21 cellular contexts compared by ENCODE assay signal in genomic region chr20:48962976-48963730, GRCh38. TPM values are rescaled to one million over a fixed set of nuclear protein-coding genes. Genes with fewer than 3 reads are reported as not detected.
DNase-seq lines count a peak whose midpoint lies in the region; ATAC-seq and TF ChIP-seq lines count a peak whose summit lies in the region.
"Had no signal": no experiment of that assay in that cellular context is flagged by ENCODE, and none has a peak within 500 bp of the region (broad histone marks: within the 10 kb centered on the region; RNA-seq: fewer than 3 reads in every experiment).

No MANE protein-coding gene starts in this region.

- TF ChIP-seq CTCF in esophagus squamous epithelium (IDR thresholded peaks at IDR 0.05) (no peak), mesothelial cell of epicardium (IDR thresholded peaks at IDR 0.05; ENCODE audit: unreplicated experiment) (no peak), upper lobe of right lung (IDR thresholded peaks at IDR 0.05) (no peak), sigmoid colon (IDR thresholded peaks at IDR 0.05) (no peak), smooth muscle cell (IDR thresholded peaks at IDR 0.05; ENCODE audit: borderline replicate concordance, insufficient read depth, poor library complexity, severe bottlenecking) (no peak)

- no peak overlapping the region for H3K9ac ChIP-seq in smooth muscle cell (ENCODE audit: low read depth)

- no peak overlapping the region for H3K4me3 Mint-ChIP-seq in mesothelial cell of epicardium
- H3K4me3 Mint-ChIP-seq in activated naive CD8-positive, alpha-beta T cell treated with anti-CD3 and anti-CD28 coated beads, Interleukin-2, amount 50 U/mL, for 24 hours: no peak overlapping the region
- H3K4me3 Mint-ChIP-seq: IgD-negative memory B cell, memory B cell had no signal

- H3K27me3 Mint-ChIP-seq in mesothelial cell of epicardium (ENCODE audit: low read depth): no peaks in the 10 kb centered on the region
- no peaks in the 10 kb centered on the region for H3K27me3 Mint-ChIP-seq in activated naive CD8-positive, alpha-beta T cell treated with anti-CD3 and anti-CD28 coated beads, Interleukin-2, amount 50 U/mL, for 24 hours
- H3K27me3 Mint-ChIP-seq: IgD-negative memory B cell, memory B cell had no signal

- no peaks in the 10 kb centered on the region for H3K9me3 Mint-ChIP-seq in mesothelial cell of epicardium
- H3K9me3 Mint-ChIP-seq in activated naive CD8-positive, alpha-beta T cell treated with anti-CD3 and anti-CD28 coated beads, Interleukin-2, amount 50 U/mL, for 24 hours: no peaks in the 10 kb centered on the region
- H3K9me3 Mint-ChIP-seq: IgD-negative memory B cell, memory B cell had no signal

- H3K4me2 ChIP-seq in smooth muscle cell: no peak overlapping the region

- no peaks in the 10 kb centered on the region for H3K27me3 ChIP-seq in esophagus squamous epithelium
- H3K27me3 ChIP-seq in upper lobe of right lung: no peaks in the 10 kb centered on the region
- H3K27me3 ChIP-seq in sigmoid colon: no peaks in the 10 kb centered on the region
- no peaks in the 10 kb centered on the region for H3K27me3 ChIP-seq in smooth muscle cell (ENCODE audit: low read depth)
- H3K27me3 ChIP-seq: BE2C, heart left ventricle had no signal

- H3K9me3 ChIP-seq in esophagus squamous epithelium (no peaks in the 10 kb centered on the region), upper lobe of right lung (no peaks in the 10 kb centered on the region), sigmoid colon (no peaks in the 10 kb centered on the region), smooth muscle cell (replicated peaks; ENCODE audit: low read depth) (no peaks in the 10 kb centered on the region)
- H3K9me3 ChIP-seq: BE2C, HAP-1, heart left ventricle had no signal

- 54 to 55% methylated on average over 11 of the region's 11 CpGs for WGBS in esophagus squamous epithelium, 2 donors
- WGBS in sigmoid colon, 2 donors: 80 to 85% methylated on average over 11 of the region's 11 CpGs
- 64% methylated on average over 11 of the region's 11 CpGs for WGBS in smooth muscle cell (ENCODE audit: low lambda C conversion rate)

- H3K4me1 Mint-ChIP-seq in mesothelial cell of epicardium: peaks cover 10% of the 10 kb centered on the region
- H3K4me1 Mint-ChIP-seq in activated naive CD8-positive, alpha-beta T cell treated with anti-CD3 and anti-CD28 coated beads, Interleukin-2, amount 50 U/mL, for 24 hours: peaks cover 6% of the 10 kb centered on the region
- H3K4me1 Mint-ChIP-seq: IgD-negative memory B cell had no signal

- H3K36me3 ChIP-seq in esophagus squamous epithelium (peaks cover 0 to 81% (median 0%) of the 10 kb centered on the region in 3 donors), upper lobe of right lung (peaks cover 68% of the 10 kb centered on the region), sigmoid colon (peaks cover 8 to 60% (median 10%) of the 10 kb centered on the region in 4 donors), smooth muscle cell (ENCODE audit: low read depth) (no peaks in the 10 kb centered on the region)

- H3K27ac Mint-ChIP-seq in mesothelial cell of epicardium: peak overlapping the region; percentile 9
- no peak overlapping the region for H3K27ac Mint-ChIP-seq in activated naive CD8-positive, alpha-beta T cell treated with anti-CD3 and anti-CD28 coated beads, Interleukin-2, amount 50 U/mL, for 24 hours
- H3K27ac Mint-ChIP-seq: memory B cell had no signal

- H3K4me3 ChIP-seq in esophagus squamous epithelium (no peak overlapping the region), upper lobe of right lung (no peak overlapping the region), sigmoid colon (no peak overlapping the region), smooth muscle cell (no peak overlapping the region)
- H3K4me3 ChIP-seq: HAP-1, heart left ventricle had no signal

- intact Hi-C loops in esophagus squamous epithelium (cut with DNase I): no loop called here
- intact Hi-C loops in upper lobe of right lung (cut with DNase I): no loop called here
- intact Hi-C loops in sigmoid colon (cut with DNase I): no loop called here

- H4K20me1 ChIP-seq in smooth muscle cell (ENCODE audit: low read depth): peaks cover 13% of the 10 kb centered on the region

- peak; percentile 75 for ATAC-seq in upper lobe of right lung
- ATAC-seq in activated naive CD8-positive, alpha-beta T cell treated with anti-CD3 and anti-CD28 coated beads, Interleukin-2, amount 50 U/mL, for 24 hours: no peak

- peak; percentile 87 for DNase-seq in SK-MEL-5 (ENCODE audit: low read depth, low spot score)
- no peak for DNase-seq in esophagus squamous epithelium (lab: John Stamatoyannopoulos, UW)
- no peak for DNase-seq in mesothelial cell of epicardium (ENCODE audit: low spot score in 2 of 2, unreplicated experiment in 2 of 2)
- DNase-seq in upper lobe of right lung: no peak
- no peak for DNase-seq in activated naive CD8-positive, alpha-beta T cell treated with anti-CD3 and anti-CD28 coated beads, Interleukin-2, amount 50 U/mL, for 24 hours
- DNase-seq in sigmoid colon: no peak
- DNase-seq in smooth muscle cell (lab: John Stamatoyannopoulos, UW; ENCODE audit: unreplicated experiment): no peak
- DNase-seq: activated CD4-positive, alpha-beta T cell treated with anti-CD3 and anti-CD28 coated beads, Interleukin-2, amount 50 U/mL, for 1 hour; activated naive CD4-positive, alpha-beta T cell treated with anti-CD3 and anti-CD28 coated beads, Interleukin-2, amount 50 U/mL, for 16 hours; activated T-cell treated with anti-CD3 and anti-CD28 coated beads for 4 hours; BE2C; heart left ventricle; NCI-H187; NK-92 treated with Interleukin-12 subunit alpha and Interleukin-12 subunit beta, amount 100 ng/mL, for 24 hours; RPMI8226; stimulated activated CD4-positive, alpha-beta T cell treated with anti-CD3 and anti-CD28 coated beads, Interleukin-1b, Interleukin-23, amount 100 ng/mL, for 48 hours; SW 1271 had no signal

- no peaks in the 10 kb centered on the region for H3F3A ChIP-seq in smooth muscle cell (ENCODE audit: low read depth)

- in situ Hi-C loops in SK-MEL-5 (cut with HindIII; ENCODE audit: low pct_unique_long_range_greater_than_20kb, low sequenced_read_pairs): no loop called here

- H3K27ac ChIP-seq in esophagus squamous epithelium: peak overlapping the region in 3 of 4 donors; percentile 49 to 66 (median 53)
- H3K27ac ChIP-seq in upper lobe of right lung: no peak overlapping the region
- peak overlapping the region in 1 of 4 donors; percentile 74 for H3K27ac ChIP-seq in sigmoid colon
- no peak overlapping the region for H3K27ac ChIP-seq in smooth muscle cell (ENCODE audit: low read depth)
- H3K27ac ChIP-seq: epithelial cell of prostate had no signal

- H3K36me3 Mint-ChIP-seq in mesothelial cell of epicardium: peaks cover 11% of the 10 kb centered on the region
- peaks cover 10% of the 10 kb centered on the region for H3K36me3 Mint-ChIP-seq in activated naive CD8-positive, alpha-beta T cell treated with anti-CD3 and anti-CD28 coated beads, Interleukin-2, amount 50 U/mL, for 24 hours (ENCODE audit: low read depth)

- no peak for TF ChIP-seq EP300 in sigmoid colon (IDR thresholded peaks at IDR 0.05)

- no peaks in the 10 kb centered on the region for H3K79me2 ChIP-seq in smooth muscle cell (ENCODE audit: low read depth)

- TF ChIP-seq POLR2A in esophagus squamous epithelium (IDR thresholded peaks at IDR 0.05) (no peak), sigmoid colon (IDR thresholded peaks at IDR 0.05) (no peak)

- H2AFZ ChIP-seq in smooth muscle cell (ENCODE audit: low read depth): no peak overlapping the region

- H3K4me1 ChIP-seq in esophagus squamous epithelium (peaks cover 0 to 33% (median 0%) of the 10 kb centered on the region in 3 donors), upper lobe of right lung (peaks cover 3% of the 10 kb centered on the region), sigmoid colon (peaks cover 0 to 11% (median 10%) of the 10 kb centered on the region in 4 donors), smooth muscle cell (ENCODE audit: low read depth) (no peaks in the 10 kb centered on the region)
- H3K4me1 ChIP-seq: BE2C, HAP-1 had no signal

RNA-seq across cellular contexts. Expression of gene ARFGEF2, which starts 41.6 kb away (rescaled TPM):
- total RNA-seq in SK-MEL-5 (2014; rRNA removed; shearing (Covaris generic)): 95.5 and 104 TPM in 2 replicates
- polyA plus RNA-seq in SK-MEL-5 (2015; cell fraction: cytosol; rRNA removed): 42.6 and 59.8 TPM in 2 replicates
- 73.7 and 81.5 TPM in 2 replicates for polyA plus RNA-seq in SK-MEL-5 (2015; cell fraction: nucleus; rRNA removed)
- total RNA-seq in esophagus squamous epithelium (10 to 100 TPM; 23.7 to 37.0 (median 28.1) TPM), mesothelial cell of epicardium (23.6 to 24.7 TPM (median 23.8 TPM) in 3 replicates), upper lobe of right lung (37.9 TPM), sigmoid colon (10 to 100 TPM; 22.1 to 27.3 (median 24.4) TPM), smooth muscle cell (29.6 and 34.6 TPM in 2 replicates)
- polyA plus RNA-seq in sigmoid colon (10 to 100 TPM; 11.4 to 28.2 (median 15.0) TPM), smooth muscle cell (6.5 and 9.4 TPM in 2 replicates)

Comparison
In these comparisons a context has a peak if more than half of its experiments do, and no peak if none do; other contexts are left out.
1. H3K27ac ChIP-seq: peak in esophagus squamous epithelium (3 of 4); none in upper lobe of right lung (single experiment) and smooth muscle cell (single experiment).